ENCODE assay signal across 1 cellular context in genomic region chr6:31826793-31827285, GRCh38.
TF ChIP-seq lines count a peak whose summit lies in the region.

No MANE protein-coding gene starts in this region.

TF ChIP-seq in PFSK-1, 5 proteins besides CTCF, POLR2A, EP300 and RAD21 (continued from another document):
- TF ChIP-seq REST (IDR thresholded peaks at IDR 0.05; ENCODE audit: insufficient read depth in 1 of 2, low read depth in 2 of 2, low read length in 2 of 2) (no peak), TAF1 (IDR thresholded peaks at IDR 0.05; ENCODE audit: borderline replicate concordance, insufficient read depth, low read length) (peak; percentile 55; the same call in 1 of the 2 replicates)
